Comparison of ENCODE assay signal across 8 cellular contexts in the genomic region with DNA sequence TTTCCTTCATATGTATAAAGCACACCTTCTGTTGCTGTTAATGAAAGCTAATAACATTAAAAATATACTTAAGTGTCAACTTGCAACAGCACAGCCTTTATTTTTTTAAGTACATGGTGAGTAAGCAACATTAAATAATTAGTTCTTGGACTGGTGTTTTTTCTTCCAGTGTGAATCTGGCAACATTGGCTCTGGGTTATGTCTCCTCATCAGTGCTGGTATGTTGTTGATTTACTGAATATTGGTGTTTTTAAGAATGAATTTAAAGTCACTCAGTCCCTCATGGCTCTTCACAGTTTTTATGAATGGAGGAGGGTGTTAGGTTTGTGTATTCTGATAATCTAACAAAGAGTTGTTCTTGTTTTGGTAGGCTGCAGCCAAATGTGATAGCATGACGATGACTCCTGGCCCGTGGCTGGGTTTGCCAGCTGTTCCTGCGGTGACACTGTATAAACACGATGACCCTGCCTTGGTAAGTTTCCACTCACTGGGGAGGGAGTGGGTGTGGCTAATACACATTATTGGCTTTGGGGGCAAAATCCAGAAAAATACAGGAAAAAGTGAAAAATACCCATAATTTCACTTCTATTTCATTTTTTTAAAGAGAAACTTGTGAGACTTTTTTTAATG. TPM values are rescaled to one million over a fixed set of nuclear protein-coding genes. Genes with fewer than 3 reads are reported as not detected.
DNase-seq lines count a peak whose midpoint lies in the region; ATAC-seq and TF ChIP-seq lines count a peak whose summit lies in the region.
"Not testable (repeated sequence)": the region's sequence is repeated elsewhere in the genome, so short reads cannot be mapped to it uniquely, and the experiment has no call there.

No MANE protein-coding gene starts in this region.

- H3K27me3 ChIP-seq in CD4-positive, alpha-beta T cell (ENCODE audit: control insufficient read depth, insufficient read depth, low read length); osteoblast (ENCODE audit: insufficient read depth, low read length); thoracic aorta (replicated peaks; ENCODE audit: insufficient read depth): not testable (repeated sequence)

- peaks cover 34% of the 10 kb centered on the region for H3K4me1 Mint-ChIP-seq in CD4-positive, alpha-beta T cell (ENCODE audit: low read depth)
- H3K4me1 Mint-ChIP-seq in IgD-negative memory B cell (peaks cover 20 to 21% (median 20%) of the 10 kb centered on the region in 3 donors), T-cell (peaks cover 31 to 51% (median 48%) of the 10 kb centered on the region in 3 donors), brain (peaks cover 38% of the 10 kb centered on the region)

- TF ChIP-seq CTCF in CD4-positive, alpha-beta T cell (IDR thresholded peaks at IDR 0.05); brain (conservative IDR thresholded peaks at IDR 0.05); osteoblast (IDR thresholded peaks at IDR 0.05; ENCODE audit: extremely low read depth, low read depth, low read length); thoracic aorta (IDR thresholded peaks at IDR 0.05): not testable (repeated sequence)

- CTCF ChIA-PET in CD4-positive, alpha-beta T cell (lab: Charles Lee); T-cell (lab: Charles Lee): not testable (repeated sequence)

- intact Hi-C loops in CD4-positive, alpha-beta T cell (cut with DNase I, micrococcal nuclease); left colon (cut with DNase I, micrococcal nuclease): not testable (repeated sequence)

- not testable (repeated sequence) for H3K4me3 Mint-ChIP-seq in CD4-positive, alpha-beta T cell; T-cell; brain
- H3K4me3 Mint-ChIP-seq in IgD-negative memory B cell, result peak overlapping the region in 1 of 4 donors; percentile 57

- peaks cover 46% of the 10 kb centered on the region for H3K36me3 ChIP-seq in osteoblast (ENCODE audit: insufficient read depth, low read length)
- peaks cover 29% of the 10 kb centered on the region for H3K36me3 ChIP-seq in thoracic aorta

- peaks cover 25% of the 10 kb centered on the region for H3K79me2 ChIP-seq in osteoblast (ENCODE audit: insufficient read depth, low read length)

- not testable (repeated sequence) for H4K20me1 ChIP-seq in osteoblast (ENCODE audit: insufficient read depth, low read length)

- H3K36me3 Mint-ChIP-seq in CD4-positive, alpha-beta T cell (ENCODE audit: low read depth), result peaks cover 58% of the 10 kb centered on the region
- H3K36me3 Mint-ChIP-seq in IgD-negative memory B cell (peaks cover 11% of the 10 kb centered on the region), T-cell (peaks cover 27% of the 10 kb centered on the region), brain (peaks cover 66% of the 10 kb centered on the region)

- peak overlapping the region; percentile 80 for H3K27ac Mint-ChIP-seq in CD4-positive, alpha-beta T cell
- H3K27ac Mint-ChIP-seq in IgD-negative memory B cell (peak overlapping the region in 2 of 3 donors; percentile 76 to 78), T-cell (peak overlapping the region; percentile 70 to 83), brain (peak overlapping the region in 3 of 5 experiments; percentile 79 to 88 (median 87))

- H3K4me2 ChIP-seq in osteoblast (ENCODE audit: insufficient read depth, low read length), result not testable (repeated sequence)

- not testable (repeated sequence) for DNase-seq in CD4-positive, alpha-beta T cell; T-cell; osteoblast (ENCODE audit: insufficient read length, low spot score, missing footprints)
- DNase-seq in fibroblast of peridontal ligament (ENCODE audit: extremely low read depth), result peak; percentile 55
- DNase-seq in left colon, result peak in 1 of 2 donors; percentile 39
- DNase-seq in thoracic aorta (ENCODE audit: low spot score), result peak; percentile 56

- ATAC-seq in CD4-positive, alpha-beta T cell (ENCODE audit: poor library complexity); T-cell (replicated peaks in 1 of 4): not testable (repeated sequence)
- ATAC-seq in left colon (peak; percentile 65), thoracic aorta (ENCODE audit: insufficient number of reproducible peaks, low FRiP score, low read depth) (peak; percentile 63)

- not testable (repeated sequence) for H3K27me3 Mint-ChIP-seq in CD4-positive, alpha-beta T cell; IgD-negative memory B cell; T-cell; brain

- H3K9me3 ChIP-seq in CD4-positive, alpha-beta T cell (ENCODE audit: control insufficient read depth, low read length); osteoblast (ENCODE audit: low read depth, low read length); thoracic aorta: not testable (repeated sequence)

- POLR2A ChIA-PET in CD4-positive, alpha-beta T cell (lab: Charles Lee); T-cell (lab: Charles Lee): not testable (repeated sequence)

- not testable (repeated sequence) for H3K9me3 Mint-ChIP-seq in CD4-positive, alpha-beta T cell; IgD-negative memory B cell; T-cell; brain

- H3K4me1 ChIP-seq in osteoblast (ENCODE audit: insufficient read depth, low read length) (peaks cover 46% of the 10 kb centered on the region), thoracic aorta (ENCODE audit: control insufficient read depth in 1 of 2, low read depth in 2 of 2) (peaks cover 24 to 42% of the 10 kb centered on the region in 2 donors)

- not testable (repeated sequence) for H3K27ac ChIP-seq in CD4-positive, alpha-beta T cell (ENCODE audit: low read depth, low read length)
- H3K27ac ChIP-seq in osteoblast (ENCODE audit: low read depth, low read length) (peak overlapping the region; percentile 49), thoracic aorta (peak overlapping the region in 1 of 2 donors; percentile 29)

- not testable (repeated sequence) for H2AFZ ChIP-seq in osteoblast (ENCODE audit: low read length)

- H3K4me3 ChIP-seq in osteoblast (ENCODE audit: insufficient read depth, low read length); thoracic aorta: not testable (repeated sequence)

RNA-seq across cellular contexts. Expression of gene NTAN1, which starts 38.8 kb away (rescaled TPM):
- total RNA-seq in CD4-positive, alpha-beta T cell, result 10 to 100 TPM; 23.1 to 24.3 TPM
- polyA plus RNA-seq in IgD-negative memory B cell (58.0 TPM), brain (ENCODE audit: insufficient read depth, low read depth, low replicate concordance) (38.1 TPM)
- total RNA-seq in T-cell (10 to 100 TPM; 21.8 to 30.6 (median 28.7) TPM), left colon (10 to 100 TPM; 27.4 to 36.0 TPM), osteoblast (59.7 and 75.7 TPM in 2 replicates), thoracic aorta (10 to 100 TPM; 36.8 to 45.5 TPM)

RNA-seq across cellular contexts. Expression of gene PDXDC1, which starts 42.2 kb away (rescaled TPM):
- total RNA-seq in CD4-positive, alpha-beta T cell, result 10 to 100 TPM; 64.0 to 75.0 TPM
- polyA plus RNA-seq in IgD-negative memory B cell (31.7 TPM), brain (ENCODE audit: insufficient read depth, low read depth, low replicate concordance) (58.3 TPM)
- total RNA-seq in T-cell (10 to 100 TPM; 63.3 to 84.7 (median 72.4) TPM), left colon (100 to 1,000 TPM; 203 to 244 TPM), osteoblast (82.5 and 90.5 TPM in 2 replicates), thoracic aorta (10 to 100 TPM; 79.1 to 97.4 TPM)
